Comparison of ENCODE assay signal across 1 cellular context in genomic region chr1:25904942-25905679, GRCh38.
TF ChIP-seq lines count a peak whose summit lies in the region.

No MANE protein-coding gene starts in this region.

TF ChIP-seq in SK-N-SH treated with all-trans-retinoic acid at 6 μM for 48 hours, 23 proteins besides CTCF, POLR2A, EP300 and RAD21 (continued from another document):
- no peak for TF ChIP-seq POU6F1 (CRISPR knock-in tag; IDR thresholded peaks at IDR 0.05; ENCODE audit: borderline replicate concordance, low read depth)
- TF ChIP-seq TCF4 (CRISPR knock-in tag; IDR thresholded peaks at IDR 0.05; ENCODE audit: borderline replicate concordance) = no peak
- no peak for TF ChIP-seq ZFP3 (CRISPR knock-in tag; IDR thresholded peaks at IDR 0.05)
- no peak for TF ChIP-seq GLIS3 (CRISPR knock-in tag; IDR thresholded peaks at IDR 0.05)
- no peak for TF ChIP-seq ZNF565 (CRISPR knock-in tag; conservative IDR thresholded peaks at IDR 0.05; ENCODE audit: low read depth)
- no peak for TF ChIP-seq SNAI2 (CRISPR knock-in tag; IDR thresholded peaks at IDR 0.05)
TF ChIP-seq in SK-N-SH treated with all-trans-retinoic acid at 6 μM for 48 hours: peak in this region for 0.
